Comparison of ENCODE assay signal across 8 cellular contexts in genomic region chr3:48465237-48465530, GRCh38. TPM values are rescaled to one million over a fixed set of nuclear protein-coding genes. Genes with fewer than 3 reads are reported as not detected.
A peak's percentile ranks its signal among the peaks of the same experiment; 100 is the strongest.
DNase-seq lines count a peak whose midpoint lies in the region; ATAC-seq and TF ChIP-seq lines count a peak whose summit lies in the region.

No MANE protein-coding gene starts in this region.

- H3K27ac Mint-ChIP-seq in natural killer cell, result peak overlapping the region; percentile 97 to 99

- BruUV-seq in A673 (replicated peaks; lab: Mats Ljungman, UMichigan), result no TSS peak

- H3K36me3 ChIP-seq in A673 (ENCODE audit: insufficient read depth, low read length, poor library complexity, severe bottlenecking) (peaks cover 4% of the 10 kb centered on the region), colonic mucosa (no peaks in the 10 kb centered on the region)

- POLR2A ChIA-PET in A673 (lab: Charles Lee; ENCODE audit: low non-redundant PET), result no interaction called here

- no peaks in the 10 kb centered on the region for H3K36me3 Mint-ChIP-seq in natural killer cell

- ATAC-seq in natural killer cell (no peak), HG03378 (IDR thresholded peaks at IDR 0.05; ENCODE audit: unreplicated experiment) (no peak)

- H3K27me3 ChIP-seq in A673 (replicated peaks; ENCODE audit: insufficient read depth, low read depth, low read length, poor library complexity) (no peaks in the 10 kb centered on the region), colonic mucosa (no peaks in the 10 kb centered on the region)

- H3K4me1 ChIP-seq in A673 (ENCODE audit: insufficient read depth, low read length, poor library complexity, severe bottlenecking) (peaks cover 12% of the 10 kb centered on the region), colonic mucosa (peaks cover 28% of the 10 kb centered on the region)

- intact Hi-C loops in A673 (cut with micrococcal nuclease; ENCODE audit: unreplicated experiment), result no loop called here
- intact Hi-C loops in colonic mucosa (cut with DNase I), result loop anchor here (2.0 to 10.0 kb wide), 3 partner anchors 37 to 170 kb away; partner anchors contain the start of genes SHISA5 and SLC26A6
- intact Hi-C loops in natural killer cell (cut with micrococcal nuclease), result loop anchor here (5.0 kb wide), 1 partner anchor 42 kb away; no protein-coding TSS in a partner anchor
- intact Hi-C loops in head of caudate nucleus (cut with DNase I), result loop anchor here (2.0 kb wide), 1 partner anchor 82 kb away; no protein-coding TSS in a partner anchor

- H3K9ac ChIP-seq in colonic mucosa (ENCODE audit: low read depth in 2 of 2, low read length in 2 of 2), result peak overlapping the region; percentile 88 to 95

- no peaks in the 10 kb centered on the region for H3K9me3 ChIP-seq in A673 (ENCODE audit: low read depth, low read length, poor library complexity, severe bottlenecking)
- H3K9me3 ChIP-seq in colonic mucosa, result no peaks in the 10 kb centered on the region

- DNase-seq in A673 (ENCODE audit: low spot score), result no peak
- DNase-seq in LNCaP clone FGC (ENCODE audit: low read depth), result no peak
- no peak for DNase-seq in colonic mucosa
- DNase-seq in natural killer cell, result no peak
- no peak for DNase-seq in head of caudate nucleus
- DNase-seq in NCI-H1092 (lab: John Stamatoyannopoulos, UW), result no peak
- no peak for DNase-seq in activated effector memory CD4-positive, alpha-beta T cell treated with Interleukin-2 at 50 U/mL for 16 hours

- H3K4me3 Mint-ChIP-seq in natural killer cell, result peak overlapping the region; percentile 87

- CTCF ChIA-PET in A673 (lab: Charles Lee), result no interaction called here

- H3K9me3 Mint-ChIP-seq in natural killer cell, result no peaks in the 10 kb centered on the region

- no peak overlapping the region for H3K4me3 ChIP-seq in A673 (ENCODE audit: low read depth, low read length, poor library complexity, severe bottlenecking)
- peak overlapping the region; percentile 32 for H3K4me3 ChIP-seq in LNCaP clone FGC (ENCODE audit: low read depth, low read length)
- H3K4me3 ChIP-seq in colonic mucosa, result no peak overlapping the region

- H3K27ac ChIP-seq in A673 (ENCODE audit: low read depth, low read length, poor library complexity, severe bottlenecking), result peak overlapping the region; percentile 86
- peak overlapping the region; percentile 94 for H3K27ac ChIP-seq in colonic mucosa

- no peak for TF ChIP-seq CTCF in A673 (conservative IDR thresholded peaks at IDR 0.05; ENCODE audit: low read depth, low read length)
- TF ChIP-seq CTCF in LNCaP clone FGC (IDR thresholded peaks at IDR 0.05; ENCODE audit: control insufficient read depth, extremely low read depth, insufficient read depth), result no peak
- TF ChIP-seq CTCF in colonic mucosa (IDR thresholded peaks at IDR 0.05), result no peak
- no peak for TF ChIP-seq CTCF in natural killer cell (IDR thresholded peaks at IDR 0.05)

- peaks cover 35 to 50% of the 10 kb centered on the region in 2 donors for H3K4me1 Mint-ChIP-seq in natural killer cell

- no peaks in the 10 kb centered on the region for H3K27me3 Mint-ChIP-seq in natural killer cell (ENCODE audit: low read depth in 2 of 2)

RNA-seq across cellular contexts. Expression of gene ATRIP, which starts 18.6 kb away (rescaled TPM):
- 9.5 and 9.7 TPM in 2 replicates for total RNA-seq in A673 (2021)
- total RNA-seq in colonic mucosa, result 1 to 10 TPM; 3.2 to 8.6 TPM
- 10 to 100 TPM in 2 of 3 donors, 1 to 10 TPM in 1; 8.5 to 11.0 (median 10.6) TPM for total RNA-seq in natural killer cell

RNA-seq across cellular contexts. Expression of gene TMA7, which starts 25.1 kb away (rescaled TPM):
- total RNA-seq in A673 (2021) (118 and 152 TPM in 2 replicates), colonic mucosa (100 to 1,000 TPM; 185 to 259 TPM), natural killer cell (100 to 1,000 TPM; 192 to 239 (median 229) TPM)

RNA-seq across cellular contexts. Expression of gene CCDC51, which starts 25.3 kb away (rescaled TPM):
- total RNA-seq in A673 (2021) (11.7 and 11.8 TPM in 2 replicates), colonic mucosa (10 to 100 TPM; 11.8 to 21.5 TPM), natural killer cell (1 to 10 TPM; 4.4 to 8.8 (median 6.8) TPM)

RNA-seq across cellular contexts. Expression of gene PLXNB1, which starts 35.3 kb away (rescaled TPM):
- total RNA-seq in A673 (2021) (24.6 and 38.0 TPM in 2 replicates), colonic mucosa (100 to 1,000 TPM in 1 of 2 donors, 10 to 100 TPM in 1; 70.6 to 131 TPM), natural killer cell (1 to 10 TPM; 4.3 to 5.0 (median 4.4) TPM)

RNA-seq across cellular contexts. Expression of gene SHISA5, which starts 38.8 kb away (rescaled TPM):
- 61.8 and 63.5 TPM in 2 replicates for total RNA-seq in A673 (2021)
- total RNA-seq in colonic mucosa, result 100 to 1,000 TPM; 115 to 123 TPM
- total RNA-seq in natural killer cell, result 100 to 1,000 TPM; 211 to 237 (median 218) TPM
